ENCODE assay signal across 8 cellular contexts in genomic region chr1:162799995-162800830, GRCh38. TPM values are rescaled to one million over a fixed set of nuclear protein-coding genes. Genes with fewer than 3 reads are reported as not detected.
A peak's percentile ranks its signal among the peaks of the same experiment; 100 is the strongest.
DNase-seq lines count a peak whose midpoint lies in the region; ATAC-seq, FAIRE-seq and TF ChIP-seq lines count a peak whose summit lies in the region.
"Not testable (repeated sequence)": the region's sequence is repeated elsewhere in the genome, so short reads cannot be mapped to it uniquely, and the experiment has no call there.

No MANE protein-coding gene starts in this region.

- peaks cover 34% of the 10 kb centered on the region for H3K36me3 ChIP-seq in K562 (ENCODE audit: control insufficient read depth, insufficient read depth, low read length)
- not testable (repeated sequence) for H3K36me3 ChIP-seq in transverse colon

- not testable (repeated sequence) for H3K9me1 ChIP-seq in K562 (ENCODE audit: control insufficient read depth, insufficient read depth, low read length)

- ATAC-seq in HG03460 (IDR thresholded peaks at IDR 0.05; ENCODE audit: unreplicated experiment) (peak; percentile 52), K562 (peak; percentile 98)

- intact Hi-C loops in K562 (cut with micrococcal nuclease) (loop anchor here (1.0 to 2.0 kb wide), 2 partner anchors 187 to 743 kb away; no protein-coding TSS in a partner anchor), transverse colon (cut with DNase I; ENCODE audit: low total_unique reads) (loop anchor here (10.0 kb wide), 1 partner anchor 185 kb away; no protein-coding TSS in a partner anchor)

- H3K4me3 ChIP-seq in K562, transverse colon: not testable (repeated sequence)

- TF ChIP-seq RAD21 in K562 (CRISPR knock-in tag; conservative IDR thresholded peaks at IDR 0.05 in 1 of 2, IDR thresholded peaks at IDR 0.05 in 1 of 2): peak; percentile 90 to 97

- H3K79me2 ChIP-seq in K562 (ENCODE audit: control insufficient read depth, insufficient read depth, low read length): not testable (repeated sequence)

- H3K4me2 ChIP-seq in K562 (ENCODE audit: insufficient read depth, low read length): not testable (repeated sequence)

- CTCF ChIA-PET in K562 (lab: Yijun Ruan, JAX; ENCODE audit: low intra/inter-chr PET ratio): interaction anchor here (0.7 to 1.5 kb wide), 3 partner anchors 187 to 744 kb away, joined by 3 to 7 read pairs (median 6); no protein-coding TSS in a partner anchor

- not testable (repeated sequence) for H4K20me1 ChIP-seq in K562 (replicated peaks; ENCODE audit: control insufficient read depth, insufficient read depth, low read length)

- H3K27me3 ChIP-seq in K562 (ENCODE audit: control insufficient read depth in 2 of 2, insufficient read depth in 2 of 2, low read length in 2 of 2); transverse colon: not testable (repeated sequence)

- 34% methylated on average over 6 of the region's 6 CpGs for WGBS in K562 (ENCODE audit: insufficient coverage, low coverage, missing lambda C conversion rate)
- 42% methylated on average over 6 of the region's 6 CpGs for WGBS in transverse colon (ENCODE audit: low coverage in 1 of 2), 2 donors

- not testable (repeated sequence) for H3K27ac ChIP-seq in K562 (ENCODE audit: extremely low read depth, low read depth, low read length)
- H3K27ac ChIP-seq in transverse colon: peak overlapping the region in 1 of 4 donors; percentile 16

- not testable (repeated sequence) for H2AFZ ChIP-seq in K562 (ENCODE audit: low read depth, low read length)

- in situ Hi-C loops in K562 (cut with MboI): loop anchor here (10.0 kb wide), 1 partner anchor 175 kb away; no protein-coding TSS in a partner anchor
- in situ Hi-C loops in transverse colon (cut with MboI; ENCODE audit: low pct_ligation_motif_present in 1 of 4, low pct_unique_long_range_greater_than_20kb in 1 of 4, low sequenced_read_pairs in 3 of 4): loop anchor here in 3 of 4 donors (10.0 to 25.0 kb wide), 2 partner anchors 185 to 188 kb away; no protein-coding TSS in a partner anchor

- FAIRE-seq in K562 (lab: Jason Lieb, UNC): peak; percentile 58

- DNase-seq in Daoy (ENCODE audit: low read depth): peak; percentile 64
- DNase-seq in NCI-H2081 treated with DMSO at 0.1 percent for 48 hours (lab: John Stamatoyannopoulos, UW): peak; percentile 31
- DNase-seq in RPMI7951 (ENCODE audit: low read depth): peak; percentile 68
- peak; percentile 23 to 81 (median 32) for DNase-seq in K562 (ENCODE audit: extremely low read depth in 1 of 4, low spot score in 3 of 4)
- peak; percentile 38 for DNase-seq in globus pallidus (ENCODE audit: low spot score)
- DNase-seq in mucosa of gallbladder (ENCODE audit: low spot score): peak; percentile 59
- DNase-seq in transverse colon: peak; percentile 72

- not testable (repeated sequence) for H3K9ac ChIP-seq in K562 (ENCODE audit: insufficient read depth in 1 of 2, low read depth in 2 of 2, low read length in 2 of 2)

- not testable (repeated sequence) for TF ChIP-seq EP300 in K562 (IDR thresholded peaks at IDR 0.05; ENCODE audit: low read length); transverse colon (IDR thresholded peaks at IDR 0.05; ENCODE audit: low read depth)

- not testable (repeated sequence) for BruUV-seq in K562 (replicated peaks; lab: Mats Ljungman, UMichigan)

- not testable (repeated sequence) for TF ChIP-seq POLR2A in K562 (conservative IDR thresholded peaks at IDR 0.05); transverse colon (IDR thresholded peaks at IDR 0.05)

- H3K9me3 ChIP-seq in K562 (replicated peaks; ENCODE audit: control insufficient read depth, insufficient read depth, low read depth, low read length); transverse colon: not testable (repeated sequence)

- not testable (repeated sequence) for H3K4me1 ChIP-seq in K562 (replicated peaks in 1 of 2; ENCODE audit: control insufficient read depth in 2 of 2, insufficient read depth in 2 of 2, low read length in 2 of 2); transverse colon

- TF ChIP-seq CTCF in K562 (IDR thresholded peaks at IDR 0.05 in 2 of 3, conservative IDR thresholded peaks at IDR 0.05 in 1 of 3; ENCODE audit: insufficient read depth in 2 of 3, low read depth in 1 of 3, low read length in 3 of 3) (peak; percentile 71 to 77 (median 77)), transverse colon (IDR thresholded peaks at IDR 0.05) (peak; percentile 46 to 73 (median 55))

- POLR2A ChIA-PET in K562 (lab: Yijun Ruan, JAX): not testable (repeated sequence)

TF ChIP-seq in K562, 482 proteins besides CTCF, POLR2A, EP300 and RAD21:
- peak; percentile 80 for TF ChIP-seq DEAF1 (CRISPR knock-in tag; IDR thresholded peaks at IDR 0.05)
- TF ChIP-seq SMC3 (conservative IDR thresholded peaks at IDR 0.05; ENCODE audit: insufficient read depth, low read depth, low read length): peak; percentile 74
- TF ChIP-seq CC2D1A (IDR thresholded peaks at IDR 0.05): peak; percentile 16; the same call in 1 of the 2 replicates
- peak; percentile 43; the same call in 1 of the 2 replicates for TF ChIP-seq STAG1 (CRISPR knock-in tag; IDR thresholded peaks at IDR 0.05; ENCODE audit: borderline replicate concordance)
- peak; percentile 41; the same call in 1 of the 2 replicates for TF ChIP-seq ARID2 (IDR thresholded peaks at IDR 0.05)
TF ChIP-seq in K562: peak in this region for 5; not testable (repeated sequence) for 477.

RNA-seq across cellular contexts. Expression of gene HSD17B7, which starts 9.7 kb away (rescaled TPM):
- total RNA-seq in Daoy (2014; rRNA removed; shearing (Covaris generic)): 10.6 and 11.8 TPM in 2 replicates
- total RNA-seq in RPMI7951 (2014; rRNA removed; shearing (Covaris generic)): 13.3 and 14.4 TPM in 2 replicates
- 157 and 257 TPM in 2 replicates for total RNA-seq in K562 (2011; cell fraction: chromatin; rRNA removed; ENCODE audit: low replicate concordance)
- 109 and 136 TPM in 2 replicates for total RNA-seq in K562 (2011; cell fraction: nucleolus; rRNA removed)
- 148 and 149 TPM in 2 replicates for total RNA-seq in K562 (2011; cell fraction: nucleoplasm; rRNA removed)
- total RNA-seq in K562 (2014; rRNA removed) (13.7 and 17.3 TPM in 2 replicates), K562 (2014; rRNA removed; fragmentation: Illumina TruSeq; extraction: Trizol) (22.4 and 24.2 TPM in 2 replicates), K562 (2015; rRNA removed; fragmentation: Illumina TruSeq; extraction: Trizol) (11.8 and 12.7 TPM in 2 replicates), K562 (2021) (16.1 and 19.1 TPM in 2 replicates), mucosa of gallbladder (34.0 TPM), transverse colon (100 to 1,000 TPM in 1 of 4 donors, 10 to 100 TPM in 3; 13.1 to 129 (median 17.5) TPM)
- polyA plus RNA-seq in K562 (2011; rRNA removed) (48.7 and 64.4 TPM in 2 replicates), K562 (2014; fragmentation: Illumina TruSeq; extraction: Trizol) (20.6 and 21.3 TPM in 2 replicates), K562 (2014; fragmentation: Nextera tagmentation; extraction: Ambion mirVana) (10 to 100 TPM; 26.8 to 27.1 TPM), K562 (2014; rRNA removed) (14.7 and 17.4 TPM in 2 replicates)
- polyA plus RNA-seq in K562 (2011; cell fraction: cytosol; rRNA removed): 25.3 and 49.2 TPM in 2 replicates
- polyA plus RNA-seq in K562 (2011; cell fraction: nucleus; rRNA removed): 96.4 and 128 TPM in 2 replicates
- 26.9 and 27.3 TPM in 2 replicates for polyA plus RNA-seq in K562 (2012)
- 43.4 and 48.0 TPM in 2 replicates for polyA minus RNA-seq in K562 (2011; rRNA and poly(A)+ RNA removed)
- 23.9 and 29.6 TPM in 2 replicates for polyA minus RNA-seq in K562 (2011; cell fraction: cytosol; rRNA and poly(A)+ RNA removed)
- polyA minus RNA-seq in K562 (2011; cell fraction: nucleus; rRNA and poly(A)+ RNA removed): 66.2 and 109 TPM in 2 replicates
